In genomic region chr20:325043-325888, GRCh38 we compare ENCODE assay signal across 8 cellular contexts. TPM values are rescaled to one million over a fixed set of nuclear protein-coding genes. Genes with fewer than 3 reads are reported as not detected.
DNase-seq lines count a peak whose midpoint lies in the region; ATAC-seq and TF ChIP-seq lines count a peak whose summit lies in the region.

Gene SOX12, plus strand, starts transcription at chr20:325552. Its CDS starts 373 bp downstream, at chr20:325925.

- ATAC-seq in GM19395 (IDR thresholded peaks at IDR 0.05; ENCODE audit: unreplicated experiment) (peak; percentile 75), HG03521 (IDR thresholded peaks at IDR 0.05; ENCODE audit: unreplicated experiment) (peak; percentile 68), left lobe of liver (peak; percentile 73)

- peak within 1 kb of the TSS; percentile 96 for H3K27ac ChIP-seq in C4-2B

- DNase-seq in NCI-H69 (lab: John Stamatoyannopoulos, UW): peak; percentile 99
- DNase-seq in activated CD4-positive, alpha-beta T cell treated with anti-CD3 and anti-CD28 coated beads, Interleukin-2, amount 50 U/mL, for 1 hour: peak; percentile 98
- peak; percentile 85 for DNase-seq in dedifferentiated amniotic fluid mesenchymal stem cell (ENCODE audit: extremely low spot score)
- peak; percentile 98 for DNase-seq in left lobe of liver (ENCODE audit: low spot score)
- DNase-seq in stimulated activated CD4-positive, alpha-beta T cell treated with anti-CD3 and anti-CD28 coated beads, Interleukin-2, amount 100 ng/mL, for 4 hours (ENCODE audit: low read depth): peak; percentile 97

- TF ChIP-seq CTCF in C4-2B (conservative IDR thresholded peaks at IDR 0.05): no peak

RNA-seq across cellular contexts. Expression of gene SOX12, which starts in this region (rescaled TPM):
- 5.6 TPM for total RNA-seq in left lobe of liver

Comparison
In these comparisons a context has a peak if more than half of its experiments do, and no peak if none do; other contexts are left out.
1. Peak in every context shown above with its lines: DNase-seq, ATAC-seq and H3K27ac ChIP-seq.